In genomic region chr22:35150163-35151107, GRCh38 we compare ENCODE assay signal across 8 cellular contexts.
A peak's percentile ranks its signal among the peaks of the same experiment; 100 is the strongest.
DNase-seq lines count a peak whose midpoint lies in the region; ATAC-seq lines count a peak whose summit lies in the region.

No MANE protein-coding gene starts in this region.

- intact Hi-C loops in head of caudate nucleus (cut with DNase I), result no loop called here

- peak; percentile 58 for ATAC-seq in HG02610 (IDR thresholded peaks at IDR 0.05; ENCODE audit: unreplicated experiment)
- no peak for ATAC-seq in HG03159 (IDR thresholded peaks at IDR 0.05; ENCODE audit: unreplicated experiment)
- no peak for ATAC-seq in GM21423 (IDR thresholded peaks at IDR 0.05; ENCODE audit: unreplicated experiment)

- DNase-seq in D341Med (ENCODE audit: low spot score) (peak; percentile 63), RPMI7951 (ENCODE audit: low read depth) (peak; percentile 37), head of caudate nucleus (peak in 41 of 42 donors; percentile 41 to 87 (median 70)), renal cortical epithelial cell (ENCODE audit: low read depth) (peak; percentile 13)
- peak; percentile 17 for DNase-seq in activated gamma-delta T cell treated with anti-CD3 and anti-CD28 coated beads, Interleukin-2, amount 50 U/mL, for 16 hours (ENCODE audit: low read depth)

Comparison
In these comparisons a context has a peak if more than half of its experiments do, and no peak if none do; other contexts are left out.
1. DNase-seq: peak in every context shown above with its lines; median percentile 70 in head of caudate nucleus; 63 in D341Med; 37 in RPMI7951; 17 in activated gamma-delta T cell treated with anti-CD3 and anti-CD28 coated beads, Interleukin-2, amount 50 U/mL, for 16 hours; 13 in renal cortical epithelial cell.